Comparison of ENCODE assay signal across 12 cellular contexts in genomic region chr19:41666075-41666474, GRCh38. TPM values are rescaled to one million over a fixed set of nuclear protein-coding genes. Genes with fewer than 3 reads are reported as not detected.
"Had no signal": no experiment of that assay in that cellular context is flagged by ENCODE, and none has a peak within 500 bp of the region (broad histone marks: within the 10 kb centered on the region; RNA-seq: fewer than 3 reads in every experiment).

No MANE protein-coding gene starts in this region.

- H3K27ac ChIP-seq: HL-60, KMS-11 had no signal

- H2AFZ ChIP-seq: GM23338 had no signal

- H3K4me2 ChIP-seq: GM23338, KMS-11 had no signal

- H3K4me3 ChIP-seq: GM23338, HAP-1 had no signal

- DNase-seq: H7, HFFc6, IMR-90, Karpas-422, KBM-7 had no signal

- H3K9ac ChIP-seq: KMS-11 had no signal

- H3K36me3 ChIP-seq: HAP-1 had no signal

- ATAC-seq: GM23338 had no signal

- H3K4me1 ChIP-seq: HAP-1 had no signal

- H3K9me3 ChIP-seq: HAP-1 had no signal

RNA-seq across cellular contexts. Expression of gene CEACAM7, which starts 22.0 kb away (rescaled TPM):
- total RNA-seq: H4, H7, HFFc6, HT1080, IMR-90, LHCN-M2 had no signal
- polyA plus RNA-seq: GM23338, IMR-90 had no signal

RNA-seq across cellular contexts. Expression of gene CEACAM4, which starts 39.2 kb away (rescaled TPM):
- total RNA-seq: GM23338, H4, H7, HFFc6, HT1080, IMR-90, LHCN-M2 had no signal
- polyA plus RNA-seq: GM23338, IMR-90 had no signal

RNA-seq across cellular contexts. Expression of gene CEACAM5, which starts 42.4 kb away (rescaled TPM):
- total RNA-seq: GM23338, H4, H7, HT1080, IMR-90, LHCN-M2 had no signal
- polyA plus RNA-seq: GM23338, IMR-90 had no signal
